ENCODE assay signal across 1 cellular context in genomic region chr13:90494849-90495248, GRCh38.
TF ChIP-seq lines count a peak whose summit lies in the region.
"Not testable (repeated sequence)": the region's sequence is repeated elsewhere in the genome, so short reads cannot be mapped to it uniquely, and the experiment has no call there.

No MANE protein-coding gene starts in this region.

TF ChIP-seq in K562, 482 proteins besides CTCF, POLR2A, EP300 and RAD21:
- peak; percentile 18; the same call in 1 of the 2 replicates for TF ChIP-seq STAG1 (CRISPR knock-in tag; IDR thresholded peaks at IDR 0.05; ENCODE audit: borderline replicate concordance)
- TF ChIP-seq ATF2 (CRISPR knock-in tag; IDR thresholded peaks at IDR 0.05) = 0 out of 2 replicates have a peak, but pooled peaks have one; percentile 41
- TF ChIP-seq TFAP4 (CRISPR knock-in tag; IDR thresholded peaks at IDR 0.05; ENCODE audit: borderline replicate concordance) = peak; percentile 21; the same call in 1 of the 2 replicates
- TF ChIP-seq BRCA1 (IDR thresholded peaks at IDR 0.05) = not testable (repeated sequence)
- TF ChIP-seq BRCA1 (CRISPR knock-in tag; IDR thresholded peaks at IDR 0.05) = 0 out of 2 replicates have a peak, but pooled peaks have one; percentile 88
- peak; percentile 80; the same call in 1 of the 2 replicates for TF ChIP-seq IRF2 (CRISPR knock-in tag; IDR thresholded peaks at IDR 0.05)
- 0 out of 2 replicates have a peak, but pooled peaks have one; percentile 71 for TF ChIP-seq ZNF124 (CRISPR knock-in tag; IDR thresholded peaks at IDR 0.05)
- TF ChIP-seq DMBX1 (CRISPR knock-in tag; IDR thresholded peaks at IDR 0.05; ENCODE audit: borderline replicate concordance) = peak; percentile 45; the same call in 1 of the 2 replicates
